8 cellular contexts compared by ENCODE assay signal in genomic region chr4:83114576-83114975, GRCh38. TPM values are rescaled to one million over a fixed set of nuclear protein-coding genes. Genes with fewer than 3 reads are reported as not detected.
DNase-seq lines count a peak whose midpoint lies in the region; ATAC-seq and TF ChIP-seq lines count a peak whose summit lies in the region.

A gene with protein sequence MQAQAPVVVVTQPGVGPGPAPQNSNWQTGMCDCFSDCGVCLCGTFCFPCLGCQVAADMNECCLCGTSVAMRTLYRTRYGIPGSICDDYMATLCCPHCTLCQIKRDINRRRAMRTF (minus strand): TSS chr4:83114729. CDS start chr4:83107921, 6,808 bp downstream.

- peaks cover 51% of the 10 kb centered on the region for H3K4me1 Mint-ChIP-seq in activated naive CD4-positive, alpha-beta T cell treated with anti-CD3 and anti-CD28 coated beads, Interleukin-2, amount 50 U/mL, for 24 hours
- peaks cover 49 to 52% of the 10 kb centered on the region in 2 donors for H3K4me1 Mint-ChIP-seq in natural killer cell

- H3K4me3 Mint-ChIP-seq in activated naive CD4-positive, alpha-beta T cell treated with anti-CD3 and anti-CD28 coated beads, Interleukin-2, amount 50 U/mL, for 24 hours: peak within 1 kb of the TSS; percentile 98
- H3K4me3 Mint-ChIP-seq in natural killer cell: peak within 1 kb of the TSS; percentile 100

- TF ChIP-seq CTCF in natural killer cell (IDR thresholded peaks at IDR 0.05): no peak

- CTCF ChIA-PET in HEK293T (lab: Yijun Ruan, JAX): interaction anchor here (0.6 kb wide), 2 partner anchors 9 to 12 kb away, joined by 3 read pairs; no protein-coding TSS in a partner anchor

- H3K9me3 Mint-ChIP-seq in activated naive CD4-positive, alpha-beta T cell treated with anti-CD3 and anti-CD28 coated beads, Interleukin-2, amount 50 U/mL, for 24 hours: no peaks in the 10 kb centered on the region
- H3K9me3 Mint-ChIP-seq in natural killer cell: no peaks in the 10 kb centered on the region

- H3K27ac Mint-ChIP-seq in activated naive CD4-positive, alpha-beta T cell treated with anti-CD3 and anti-CD28 coated beads, Interleukin-2, amount 50 U/mL, for 24 hours: peak within 1 kb of the TSS; percentile 98
- H3K27ac Mint-ChIP-seq in natural killer cell: peak within 1 kb of the TSS; percentile 96 to 98

- DNase-seq in HEK293T (ENCODE audit: extremely low spot score) (peak; percentile 15), NAMALWA (ENCODE audit: low spot score) (peak; percentile 90), natural killer cell (no peak), mesenteric fat pad (ENCODE audit: low spot score) (no peak), NCI-H187 treated with DMSO at 0.1 percent for 48 hours (lab: John Stamatoyannopoulos, UW) (no peak), cerebellum (ENCODE audit: low spot score) (no peak)

- intact Hi-C loops in natural killer cell (cut with micrococcal nuclease): loop anchor here (5.0 kb wide), 2 partner anchors 102 to 222 kb away; partner anchors contain the start of genes LIN54 and SEC31A

- no peaks in the 10 kb centered on the region for H3K27me3 Mint-ChIP-seq in activated naive CD4-positive, alpha-beta T cell treated with anti-CD3 and anti-CD28 coated beads, Interleukin-2, amount 50 U/mL, for 24 hours
- H3K27me3 Mint-ChIP-seq in natural killer cell (ENCODE audit: low read depth in 2 of 2): no peaks in the 10 kb centered on the region

- POLR2A ChIA-PET in HEK293T (lab: Yijun Ruan, JAX): no interaction called here

- H3K36me3 Mint-ChIP-seq in activated naive CD4-positive, alpha-beta T cell treated with anti-CD3 and anti-CD28 coated beads, Interleukin-2, amount 50 U/mL, for 24 hours: no peaks in the 10 kb centered on the region
- peaks cover 14% of the 10 kb centered on the region for H3K36me3 Mint-ChIP-seq in natural killer cell

- ATAC-seq in GM18511 (IDR thresholded peaks at IDR 0.05; ENCODE audit: unreplicated experiment) (peak; percentile 47), natural killer cell (peak; percentile 52 to 71 (median 65))

TF ChIP-seq in HEK293T, 16 proteins besides CTCF, POLR2A, EP300 and RAD21:
- no peak for TF ChIP-seq SP1 (IDR thresholded peaks at IDR 0.05)
- no peak for TF ChIP-seq CTBP1 (IDR thresholded peaks at IDR 0.05; ENCODE audit: borderline replicate concordance)
- TF ChIP-seq ZNF384 (IDR thresholded peaks at IDR 0.05): no peak
- no peak for TF ChIP-seq ELF4 (IDR thresholded peaks at IDR 0.05)
- TF ChIP-seq FOXA1 (IDR thresholded peaks at IDR 0.05): no peak
- no peak for TF ChIP-seq L3MBTL2 (conservative IDR thresholded peaks at IDR 0.05)
- no peak for TF ChIP-seq NFRKB (IDR thresholded peaks at IDR 0.05)
- TF ChIP-seq, protein P1, sequence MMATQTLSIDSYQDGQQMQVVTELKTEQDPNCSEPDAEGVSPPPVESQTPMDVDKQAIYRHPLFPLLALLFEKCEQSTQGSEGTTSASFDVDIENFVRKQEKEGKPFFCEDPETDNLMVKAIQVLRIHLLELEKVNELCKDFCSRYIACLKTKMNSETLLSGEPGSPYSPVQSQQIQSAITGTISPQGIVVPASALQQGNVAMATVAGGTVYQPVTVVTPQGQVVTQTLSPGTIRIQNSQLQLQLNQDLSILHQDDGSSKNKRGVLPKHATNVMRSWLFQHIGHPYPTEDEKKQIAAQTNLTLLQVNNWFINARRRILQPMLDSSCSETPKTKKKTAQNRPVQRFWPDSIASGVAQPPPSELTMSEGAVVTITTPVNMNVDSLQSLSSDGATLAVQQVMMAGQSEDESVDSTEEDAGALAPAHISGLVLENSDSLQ (IDR thresholded peaks at IDR 0.05): no peak
- no peak for TF ChIP-seq BHLHE40 (IDR thresholded peaks at IDR 0.05; ENCODE audit: borderline replicate concordance)
- no peak for TF ChIP-seq LEF1 (IDR thresholded peaks at IDR 0.05; ENCODE audit: borderline replicate concordance)
- no peak for TF ChIP-seq FOXK2 (IDR thresholded peaks at IDR 0.05)
- no peak for TF ChIP-seq ARNT (IDR thresholded peaks at IDR 0.05)
- no peak for TF ChIP-seq HDGF (IDR thresholded peaks at IDR 0.05; ENCODE audit: borderline replicate concordance)
- TF ChIP-seq SUZ12 (IDR thresholded peaks at IDR 0.05): no peak
- no peak for TF ChIP-seq FOXM1 (IDR thresholded peaks at IDR 0.05; ENCODE audit: borderline replicate concordance)
- TF ChIP-seq TARDBP (IDR thresholded peaks at IDR 0.05): no peak

RNA-seq across cellular contexts. Expression of the gene that starts here (rescaled TPM):
- total RNA-seq in natural killer cell (100 to 1,000 TPM; 684 to 889 (median 821) TPM), mesenteric fat pad (9.5 TPM), cerebellum (0.82 TPM)

Comparison
In these comparisons a context has a peak if more than half of its experiments do, and no peak if none do; other contexts are left out.
1. RNA of the gene that starts here (total RNA-seq): 684 to 889 TPM in natural killer cell; 9.5 TPM in mesenteric fat pad (single experiment) and 0.82 TPM in cerebellum (single experiment); every median in the first group is over 10 times any median in the second.
2. DNase-seq: peak in HEK293T (single experiment) and NAMALWA (single experiment); none in natural killer cell (single experiment), mesenteric fat pad (single experiment), NCI-H187 treated with DMSO at 0.1 percent for 48 hours (single experiment) and cerebellum (single experiment).